ENCODE assay signal across 8 cellular contexts in genomic region chr11:1763796-1764661, GRCh38. TPM values are rescaled to one million over a fixed set of nuclear protein-coding genes. Genes with fewer than 3 reads are reported as not detected.
DNase-seq lines count a peak whose midpoint lies in the region; ATAC-seq, FAIRE-seq and TF ChIP-seq lines count a peak whose summit lies in the region.

CTSD (minus strand) TSS chr11:1763927; CDS start chr11:1763859, 68 bp downstream.

- no peak within 1 kb of the TSS for H2BK20ac ChIP-seq in H1 (ENCODE audit: low read length)

- H3K27me3 ChIP-seq in H1 (replicated peaks in 1 of 4; ENCODE audit: control insufficient read depth in 3 of 4, extremely low read depth in 1 of 4, insufficient read depth in 3 of 4, low read length in 3 of 4): no peaks in the 10 kb centered on the region

- peak; percentile 69 for DNase-seq in AG10803 (ENCODE audit: low read depth)
- DNase-seq in NCI-H748 treated with DMSO at 0.1 percent for 48 hours (lab: John Stamatoyannopoulos, UW): peak; percentile 54
- peak; percentile 62 to 73 for DNase-seq in activated CD8-positive, alpha-beta memory T cell treated with anti-CD3 and anti-CD28 coated beads for 4 hours (ENCODE audit: low read depth in 2 of 2)
- DNase-seq in H1 (ENCODE audit: low read depth in 1 of 2, low spot score in 2 of 2): peak in 1 of 2 experiments; percentile 96
- DNase-seq in mesenteric fat pad (ENCODE audit: low spot score): peak; percentile 98
- DNase-seq in stimulated activated CD8-positive, alpha-beta memory T cell treated with anti-CD3 and anti-CD28 coated beads, Interleukin-15, amount 100 ng/mL, for 1 hour (ENCODE audit: low read depth): peak; percentile 71

- WGBS in H1 (ENCODE audit: extremely low coverage in 1 of 2, insufficient coverage in 1 of 2, insufficient read length in 1 of 2, insufficient replicate concordance in 2 of 2, low coverage in 1 of 2, low lambda C conversion rate in 2 of 2, missing lambda C conversion rate in 1 of 2), 2 experiments: 4% methylated on average over 37 of the region's 85 CpGs; no CpG with 5 or more reads in 1 of the 2 experiments

- no peak for TF ChIP-seq RAD21 in H1 (IDR thresholded peaks at IDR 0.05 in 1 of 2, conservative IDR thresholded peaks at IDR 0.05 in 1 of 2; ENCODE audit: low read depth in 2 of 2, low read length in 2 of 2)

- peaks cover 2 to 6% of the 10 kb centered on the region in 2 experiments for H4K20me1 ChIP-seq in H1 (replicated peaks in 1 of 2; ENCODE audit: control insufficient read depth in 1 of 2, insufficient read depth in 2 of 2, low read length in 2 of 2)

- no peaks in the 10 kb centered on the region for H3K9me3 ChIP-seq in H1 (ENCODE audit: insufficient read depth in 2 of 2, low read depth in 1 of 2, low read length in 1 of 2)

- H4K91ac ChIP-seq in H1 (replicated peaks; ENCODE audit: insufficient read length, low read length): no peak within 1 kb of the TSS

- peak within 1 kb of the TSS; percentile 63 for H4K5ac ChIP-seq in H1 (ENCODE audit: insufficient read length, low read depth, low read length)

- POLR2A ChIA-PET in H1 (lab: Charles Lee; ENCODE audit: partially characterized antibody): interaction anchor here (0.8 to 1.5 kb wide), 4 partner anchors 9 to 14 kb away, joined by 3 to 6 read pairs (median 6); partner anchors contain the start of gene IFITM10

- H2BK5ac ChIP-seq in H1 (ENCODE audit: low read depth, low read length): no peak within 1 kb of the TSS; the same call in 1 of the 2 replicates

- H2BK120ac ChIP-seq in H1 (replicated peaks; ENCODE audit: low read depth, low read length): no peak within 1 kb of the TSS

- 0 out of 2 replicates have a peak, but pooled peaks cover 2% of the 10 kb centered on the region for H3K79me1 ChIP-seq in H1 (ENCODE audit: low read depth, low read length)

- peaks cover 0 to 11% (median 2%) of the 10 kb centered on the region in 4 experiments; a peak in 5 of 8 replicates for H3K36me3 ChIP-seq in H1 (ENCODE audit: control insufficient read depth in 2 of 4, insufficient read depth in 4 of 4, low read length in 3 of 4)

- H3K4me3 ChIP-seq in AG10803 (ENCODE audit: low read length): peak within 1 kb of the TSS; percentile 71
- peak within 1 kb of the TSS; percentile 70 to 98 (median 75) for H3K4me3 ChIP-seq in H1 (ENCODE audit: extremely low read depth in 1 of 4, insufficient read depth in 2 of 4, low read depth in 3 of 4, low read length in 4 of 4)

- H3K27ac ChIP-seq in H1 (ENCODE audit: low read depth, low read length): peak within 1 kb of the TSS; percentile 63; the same call in 1 of the 2 replicates

- TF ChIP-seq CTCF in AG10803 (conservative IDR thresholded peaks at IDR 0.05; ENCODE audit: low read length) (no peak), H1 (IDR thresholded peaks at IDR 0.05; ENCODE audit: control extremely low read depth in 1 of 3, insufficient read depth in 1 of 3, low read depth in 1 of 3, low read length in 3 of 3) (no peak)

- H2BK15ac ChIP-seq in H1 (ENCODE audit: low read length): no peak within 1 kb of the TSS

- H2BK12ac ChIP-seq in H1 (ENCODE audit: low read depth, low read length): no peak within 1 kb of the TSS

- peaks cover 0 to 6% (median 3%) of the 10 kb centered on the region in 4 experiments; a peak in 5 of 7 replicates for H3K4me1 ChIP-seq in H1 (replicated peaks in 1 of 4; ENCODE audit: control insufficient read depth in 3 of 4, insufficient read depth in 4 of 4, low read length in 3 of 4)

- H3K23me2 ChIP-seq in H1 (ENCODE audit: low read depth, low read length): peaks cover 6% of the 10 kb centered on the region; the same call in 1 of the 2 replicates

- no peak within 1 kb of the TSS for H2AK5ac ChIP-seq in H1 (ENCODE audit: low read depth, low read length)

- H3K23ac ChIP-seq in H1 (ENCODE audit: insufficient read length): no peak within 1 kb of the TSS

- peak within 1 kb of the TSS; percentile 35 to 70 (median 61) for H3K9ac ChIP-seq in H1 (replicated peaks in 1 of 4; ENCODE audit: extremely low read depth in 1 of 4, low read depth in 3 of 4, low read length in 3 of 4)

- in situ Hi-C loops in GM18951 (cut with MboI; ENCODE audit: low sequenced_read_pairs, unreplicated experiment): no loop called here

- H4K8ac ChIP-seq in H1 (ENCODE audit: extremely low read depth, insufficient read depth, low read length): peak within 1 kb of the TSS; percentile 93; the same call in 1 of the 2 replicates

- H3K14ac ChIP-seq in H1 (ENCODE audit: insufficient read length): no peak within 1 kb of the TSS

- H3K79me2 ChIP-seq in H1 (ENCODE audit: control insufficient read depth in 1 of 2, insufficient read depth in 2 of 2, low read length in 2 of 2): peaks cover 0 to 12% of the 10 kb centered on the region in 2 experiments; a peak in 2 of 4 replicates

- H3K18ac ChIP-seq in H1 (ENCODE audit: extremely low read depth, low read length): peak within 1 kb of the TSS; percentile 71

- H3K4me2 ChIP-seq in H1 (ENCODE audit: insufficient read depth in 1 of 2, low read depth in 2 of 2, low read length in 2 of 2): peak within 1 kb of the TSS; percentile 73 to 86

- ATAC-seq in HG03196 (IDR thresholded peaks at IDR 0.05; ENCODE audit: unreplicated experiment): peak; percentile 75

- TF ChIP-seq POLR2A in GM18951 (IDR thresholded peaks at IDR 0.05; ENCODE audit: extremely low read depth, insufficient read depth, insufficient read length) (peak; percentile 69), H1 (IDR thresholded peaks at IDR 0.05; ENCODE audit: control extremely low read depth in 1 of 2, low read depth in 2 of 2, low read length in 2 of 2) (peak in 1 of 2 experiments; percentile 55; a peak in 1 of 3 replicates)

- peak in 1 of 2 experiments; percentile 38; a peak in 1 of 3 replicates for TF ChIP-seq EP300 in H1 (IDR thresholded peaks at IDR 0.05; ENCODE audit: borderline replicate concordance in 1 of 2, low read depth in 2 of 2, low read length in 2 of 2)

- CTCF ChIA-PET in H1 (lab: Charles Lee; ENCODE audit: partially characterized antibody): interaction anchor here (0.8 to 1.5 kb wide), 7 partner anchors 9 to 220 kb away, joined by 3 to 5 read pairs (median 3); no protein-coding TSS in a partner anchor

- H3K56ac ChIP-seq in H1 (replicated peaks; ENCODE audit: insufficient read length, low read depth, low read length): peak within 1 kb of the TSS; percentile 46

- peak within 1 kb of the TSS; percentile 23 for H3K4ac ChIP-seq in H1 (replicated peaks; ENCODE audit: insufficient read length, low read depth, low read length)

- 0 out of 2 replicates have a peak within 1 kb of the TSS, but pooled peaks have one; percentile 22 for H2AFZ ChIP-seq in H1 (ENCODE audit: low read length)

- no peak for FAIRE-seq in H1 (lab: Jason Lieb, UNC)

TF ChIP-seq in H1, 55 proteins besides CTCF, POLR2A, EP300 and RAD21 (continues in another document):
- TF ChIP-seq KDM4A (IDR thresholded peaks at IDR 0.05; ENCODE audit: low read depth, low read length, severe bottlenecking): peak; percentile 88
- peak; percentile 95 for TF ChIP-seq USF2 (IDR thresholded peaks at IDR 0.05; ENCODE audit: low read length)
- no peak for TF ChIP-seq YY1 (IDR thresholded peaks at IDR 0.05; ENCODE audit: low read depth, low read length)
- no peak for TF ChIP-seq ZNF274 (IDR thresholded peaks at IDR 0.05; ENCODE audit: borderline replicate concordance, extremely low read depth, low read length)
- no peak for TF ChIP-seq POU5F1 (IDR thresholded peaks at IDR 0.05; ENCODE audit: low read depth, low read length)
- no peak for TF ChIP-seq BRCA1 (IDR thresholded peaks at IDR 0.05; ENCODE audit: low read depth, low read length)
- TF ChIP-seq POLR2AphosphoS5 (IDR thresholded peaks at IDR 0.05; ENCODE audit: low read depth, low read length): peak; percentile 70
- TF ChIP-seq, protein P1, sequence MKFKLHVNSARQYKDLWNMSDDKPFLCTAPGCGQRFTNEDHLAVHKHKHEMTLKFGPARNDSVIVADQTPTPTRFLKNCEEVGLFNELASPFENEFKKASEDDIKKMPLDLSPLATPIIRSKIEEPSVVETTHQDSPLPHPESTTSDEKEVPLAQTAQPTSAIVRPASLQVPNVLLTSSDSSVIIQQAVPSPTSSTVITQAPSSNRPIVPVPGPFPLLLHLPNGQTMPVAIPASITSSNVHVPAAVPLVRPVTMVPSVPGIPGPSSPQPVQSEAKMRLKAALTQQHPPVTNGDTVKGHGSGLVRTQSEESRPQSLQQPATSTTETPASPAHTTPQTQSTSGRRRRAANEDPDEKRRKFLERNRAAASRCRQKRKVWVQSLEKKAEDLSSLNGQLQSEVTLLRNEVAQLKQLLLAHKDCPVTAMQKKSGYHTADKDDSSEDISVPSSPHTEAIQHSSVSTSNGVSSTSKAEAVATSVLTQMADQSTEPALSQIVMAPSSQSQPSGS (IDR thresholded peaks at IDR 0.05; ENCODE audit: low read length): no peak
- no peak for TF ChIP-seq SAP30 (IDR thresholded peaks at IDR 0.05; ENCODE audit: insufficient read depth, insufficient replicate concordance, low read length)
- TF ChIP-seq SIN3A (conservative IDR thresholded peaks at IDR 0.05 in 1 of 2, IDR thresholded peaks at IDR 0.05 in 1 of 2; ENCODE audit: low read depth in 1 of 2, low read length in 2 of 2): peak; percentile 22 to 53; a peak in 1 of 4 replicates
- TF ChIP-seq TAF7 (optimal IDR thresholded peaks at IDR 0.05; ENCODE audit: borderline replicate concordance, low read depth, low read length): no peak
- TF ChIP-seq EZH2 (IDR thresholded peaks at IDR 0.05; ENCODE audit: low read depth, low read length, severe bottlenecking): no peak
- TF ChIP-seq GABPA (IDR thresholded peaks at IDR 0.05; ENCODE audit: borderline replicate concordance, insufficient read depth, low read length): no peak
- no peak for TF ChIP-seq RFX5 (IDR thresholded peaks at IDR 0.05; ENCODE audit: borderline replicate concordance, low read depth, low read length)
- no peak for TF ChIP-seq RXRA (IDR thresholded peaks at IDR 0.05; ENCODE audit: insufficient read depth, low read depth, low read length)

RNA-seq across cellular contexts. Expression of gene CTSD, which starts in this region (rescaled TPM):
- 169 and 182 TPM in 2 replicates for total RNA-seq in H1 (2021; fragmentation: NEBNext Ultra II Directional; extraction: Animal tissue kit (Norgen Biotek cat#: 25700))
- polyA plus RNA-seq in H1 (2011; rRNA removed): 173 and 243 TPM in 2 replicates
- 138 TPM for polyA plus RNA-seq in H1 (2011; cell fraction: cytosol; rRNA removed)
- polyA plus RNA-seq in H1 (2011; cell fraction: nucleus; rRNA removed): 238 TPM
- polyA plus RNA-seq in H1 (2012, experiment 1 of 2): 130 to 236 TPM (median 215 TPM) in 4 replicates
- 250 TPM for polyA plus RNA-seq in H1 (2012, experiment 2 of 2)
- 221 TPM for polyA plus RNA-seq in H1 (2013, experiment 1 of 2)
- 199 TPM for polyA plus RNA-seq in H1 (2013, experiment 2 of 2)
- 142 and 153 TPM in 2 replicates for polyA minus RNA-seq in H1 (2011; rRNA and poly(A)+ RNA removed)
- 129 TPM for polyA minus RNA-seq in H1 (2011; cell fraction: cytosol; rRNA and poly(A)+ RNA removed)
- polyA minus RNA-seq in H1 (2011; cell fraction: nucleus; rRNA and poly(A)+ RNA removed): 94.0 TPM
- 940 TPM for total RNA-seq in mesenteric fat pad
